ENCODE assay signal across 1 cellular context in the genomic region with DNA sequence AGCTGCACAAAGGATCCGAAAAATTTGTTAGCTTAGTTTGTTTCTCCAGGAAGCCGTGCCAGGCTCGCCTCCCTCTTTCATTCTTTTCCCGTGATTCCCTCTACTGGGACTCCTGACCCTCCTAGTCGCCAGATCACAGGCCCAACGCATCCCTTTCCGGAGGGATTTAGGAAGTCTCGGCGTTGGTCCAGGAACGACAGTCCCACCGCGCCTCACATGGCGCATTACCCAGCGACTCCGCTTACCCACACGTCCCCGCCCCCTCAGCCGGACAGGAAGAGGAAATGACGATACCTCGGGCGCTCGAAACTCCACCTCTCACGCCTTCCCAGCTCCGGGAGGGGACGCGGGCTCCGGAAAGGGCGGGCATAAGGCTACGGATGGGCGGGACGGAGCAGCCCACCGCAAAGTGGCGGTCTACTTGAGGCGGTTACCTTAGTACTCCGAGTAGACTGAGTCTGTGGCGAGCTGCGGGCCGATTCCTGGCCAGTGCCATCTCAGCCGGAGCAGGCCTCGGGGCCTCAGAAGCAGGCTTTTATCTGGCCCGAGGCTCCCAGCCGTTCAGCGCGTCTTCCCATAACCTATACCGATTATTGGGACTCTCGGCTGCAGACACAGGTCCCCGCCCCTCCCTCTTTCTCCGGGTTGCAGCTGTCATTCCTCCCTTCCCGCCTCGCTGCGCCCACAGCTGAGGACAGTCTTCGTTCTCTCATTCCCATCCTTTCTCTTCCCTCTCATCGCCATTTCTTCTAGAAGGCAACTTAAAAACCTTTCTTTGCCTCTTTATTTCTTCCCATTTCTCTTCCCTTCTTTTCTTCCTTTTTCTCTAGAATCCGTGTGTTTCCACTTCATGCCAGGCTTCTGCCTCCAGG.
A peak's percentile ranks its signal among the peaks of the same experiment; 100 is the strongest.
TF ChIP-seq lines count a peak whose summit lies in the region.

CCDC15 (plus strand) TSS at position 450 of the 872 bp plus-strand sequence. CDS start 531 bp downstream, outside the sequence.

TF ChIP-seq in HepG2, 621 proteins besides CTCF, POLR2A, EP300 and RAD21 (continued from another document and continues in another):
- TF ChIP-seq ZNF740 (CRISPR knock-in tag; IDR thresholded peaks at IDR 0.05) (no peak), ZNF775 (CRISPR knock-in tag; IDR thresholded peaks at IDR 0.05; ENCODE audit: borderline replicate concordance) (no peak), EED (CRISPR knock-in tag; IDR thresholded peaks at IDR 0.05) (no peak), FOXP1 (IDR thresholded peaks at IDR 0.05) (no peak), FOXP1 (CRISPR knock-in tag; IDR thresholded peaks at IDR 0.05) (no peak), ZBTB37 (CRISPR knock-in tag; IDR thresholded peaks at IDR 0.05) (no peak), ZNF33A (CRISPR knock-in tag; IDR thresholded peaks at IDR 0.05; ENCODE audit: borderline replicate concordance) (no peak), SNAI1 (CRISPR knock-in tag; IDR thresholded peaks at IDR 0.05; ENCODE audit: borderline replicate concordance) (0 out of 2 replicates have a peak, but pooled peaks have one; percentile 44), ZNF576 (CRISPR knock-in tag; IDR thresholded peaks at IDR 0.05) (no peak), ZNF260 (CRISPR knock-in tag; IDR thresholded peaks at IDR 0.05; ENCODE audit: borderline replicate concordance, low read depth) (no peak), FOXC1 (CRISPR knock-in tag; IDR thresholded peaks at IDR 0.05; ENCODE audit: borderline replicate concordance) (peak; percentile 52; the same call in 1 of the 2 replicates), ZNF761 (CRISPR knock-in tag; conservative IDR thresholded peaks at IDR 0.05) (peak; percentile 77; the same call in 1 of the 2 replicates), ZNF333 (CRISPR knock-in tag; IDR thresholded peaks at IDR 0.05; ENCODE audit: borderline replicate concordance) (0 out of 2 replicates have a peak, but pooled peaks have one; percentile 31), KAT7 (CRISPR knock-in tag; IDR thresholded peaks at IDR 0.05; ENCODE audit: borderline replicate concordance) (peak; percentile 77), GABPA (IDR thresholded peaks at IDR 0.05; ENCODE audit: low read depth, low read length) (peak; percentile 94), GABPA (CRISPR knock-in tag; IDR thresholded peaks at IDR 0.05; ENCODE audit: low read depth) (peak; percentile 100), MED8 (CRISPR knock-in tag; IDR thresholded peaks at IDR 0.05; ENCODE audit: insufficient replicate concordance) (peak; percentile 58), TSC22D2 (CRISPR knock-in tag; IDR thresholded peaks at IDR 0.05; ENCODE audit: borderline replicate concordance) (0 out of 2 replicates have a peak, but pooled peaks have one; percentile 49), GATAD2A (CRISPR knock-in tag; IDR thresholded peaks at IDR 0.05) (no peak), ZNF780A (CRISPR knock-in tag; IDR thresholded peaks at IDR 0.05) (no peak), RFX1 (IDR thresholded peaks at IDR 0.05) (no peak), ATF1 (CRISPR knock-in tag; IDR thresholded peaks at IDR 0.05) (peak; percentile 88; the same call in 1 of the 2 replicates), AGO2 (optimal IDR thresholded peaks at IDR 0.05; ENCODE audit: low read depth, low read length) (no peak), REL (CRISPR knock-in tag; conservative IDR thresholded peaks at IDR 0.05) (0 out of 2 replicates have a peak, but pooled peaks have one; percentile 30), ZNF720 (CRISPR knock-in tag; IDR thresholded peaks at IDR 0.05) (no peak), CHD4 (IDR thresholded peaks at IDR 0.05; ENCODE audit: borderline replicate concordance, low read length) (no peak), ZNF235 (CRISPR knock-in tag; IDR thresholded peaks at IDR 0.05; ENCODE audit: borderline replicate concordance) (0 out of 2 replicates have a peak, but pooled peaks have one; percentile 38), FIP1L1 (IDR thresholded peaks at IDR 0.05; ENCODE audit: borderline replicate concordance, insufficient read depth, low read depth, low read length) (no peak), HNRNPLL (IDR thresholded peaks at IDR 0.05; ENCODE audit: low read depth, low read length, poor library complexity, severe bottlenecking) (peak; percentile 92), ZSCAN25 (CRISPR knock-in tag; IDR thresholded peaks at IDR 0.05) (peak; percentile 57; the same call in 1 of the 2 replicates), BCL6 (CRISPR knock-in tag; IDR thresholded peaks at IDR 0.05) (no peak), ZNF44 (CRISPR knock-in tag; IDR thresholded peaks at IDR 0.05) (peak; percentile 80; the same call in 1 of the 2 replicates), HNF1A (IDR thresholded peaks at IDR 0.05; ENCODE audit: low read depth) (no peak), HNF1A (CRISPR knock-in tag; IDR thresholded peaks at IDR 0.05; ENCODE audit: borderline replicate concordance) (peak; percentile 36; the same call in 1 of the 2 replicates), IKZF1 (IDR thresholded peaks at IDR 0.05) (no peak), ZNF552 (CRISPR knock-in tag; IDR thresholded peaks at IDR 0.05; ENCODE audit: borderline replicate concordance) (peak; percentile 17; the same call in 1 of the 2 replicates), ZFP62 (CRISPR knock-in tag; IDR thresholded peaks at IDR 0.05) (no peak), ONECUT2 (CRISPR knock-in tag; IDR thresholded peaks at IDR 0.05) (peak; percentile 46; the same call in 1 of the 2 replicates), ZFP36 (IDR thresholded peaks at IDR 0.05; ENCODE audit: borderline replicate concordance, low read depth, low read length, partially characterized antibody) (no peak), ZNF709 (CRISPR knock-in tag; IDR thresholded peaks at IDR 0.05) (no peak; the same call in 1 of the 2 replicates), ZNF567 (CRISPR knock-in tag; IDR thresholded peaks at IDR 0.05; ENCODE audit: borderline replicate concordance) (no peak), CEBPB (IDR thresholded peaks at IDR 0.05; ENCODE audit: borderline replicate concordance, low read depth, low read length) (no peak), ZNF138 (CRISPR knock-in tag; IDR thresholded peaks at IDR 0.05; ENCODE audit: low read depth) (no peak), ZNF460 (CRISPR knock-in tag; IDR thresholded peaks at IDR 0.05; ENCODE audit: borderline replicate concordance) (no peak), ZKSCAN8 (CRISPR knock-in tag; IDR thresholded peaks at IDR 0.05; ENCODE audit: borderline replicate concordance) (peak; percentile 24; the same call in 1 of the 2 replicates), POGZ (CRISPR knock-in tag; IDR thresholded peaks at IDR 0.05) (peak; percentile 82), FOXK2 (IDR thresholded peaks at IDR 0.05) (no peak), ZNF841 (CRISPR knock-in tag; IDR thresholded peaks at IDR 0.05; ENCODE audit: borderline replicate concordance) (0 out of 2 replicates have a peak, but pooled peaks have one; percentile 13), MZF1 (CRISPR knock-in tag; IDR thresholded peaks at IDR 0.05; ENCODE audit: borderline replicate concordance) (no peak), RARA (CRISPR knock-in tag; IDR thresholded peaks at IDR 0.05) (peak; percentile 5; the same call in 1 of the 2 replicates), ZNF607 (CRISPR knock-in tag; IDR thresholded peaks at IDR 0.05; ENCODE audit: borderline replicate concordance) (0 out of 2 replicates have a peak, but pooled peaks have one; percentile 20), TBP (CRISPR knock-in tag; IDR thresholded peaks at IDR 0.05) (no peak), PHF8 (CRISPR knock-in tag; IDR thresholded peaks at IDR 0.05) (peak; percentile 75), ZNF83 (CRISPR knock-in tag; IDR thresholded peaks at IDR 0.05; ENCODE audit: borderline replicate concordance) (peak; percentile 71; the same call in 1 of the 2 replicates)
- TF ChIP-seq, protein P1, sequence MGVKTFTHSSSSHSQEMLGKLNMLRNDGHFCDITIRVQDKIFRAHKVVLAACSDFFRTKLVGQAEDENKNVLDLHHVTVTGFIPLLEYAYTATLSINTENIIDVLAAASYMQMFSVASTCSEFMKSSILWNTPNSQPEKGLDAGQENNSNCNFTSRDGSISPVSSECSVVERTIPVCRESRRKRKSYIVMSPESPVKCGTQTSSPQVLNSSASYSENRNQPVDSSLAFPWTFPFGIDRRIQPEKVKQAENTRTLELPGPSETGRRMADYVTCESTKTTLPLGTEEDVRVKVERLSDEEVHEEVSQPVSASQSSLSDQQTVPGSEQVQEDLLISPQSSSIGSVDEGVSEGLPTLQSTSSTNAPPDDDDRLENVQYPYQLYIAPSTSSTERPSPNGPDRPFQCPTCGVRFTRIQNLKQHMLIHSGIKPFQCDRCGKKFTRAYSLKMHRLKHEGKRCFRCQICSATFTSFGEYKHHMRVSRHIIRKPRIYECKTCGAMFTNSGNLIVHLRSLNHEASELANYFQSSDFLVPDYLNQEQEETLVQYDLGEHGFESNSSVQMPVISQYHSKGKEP (CRISPR knock-in tag; IDR thresholded peaks at IDR 0.05): no peak
- TF ChIP-seq, protein P2, sequence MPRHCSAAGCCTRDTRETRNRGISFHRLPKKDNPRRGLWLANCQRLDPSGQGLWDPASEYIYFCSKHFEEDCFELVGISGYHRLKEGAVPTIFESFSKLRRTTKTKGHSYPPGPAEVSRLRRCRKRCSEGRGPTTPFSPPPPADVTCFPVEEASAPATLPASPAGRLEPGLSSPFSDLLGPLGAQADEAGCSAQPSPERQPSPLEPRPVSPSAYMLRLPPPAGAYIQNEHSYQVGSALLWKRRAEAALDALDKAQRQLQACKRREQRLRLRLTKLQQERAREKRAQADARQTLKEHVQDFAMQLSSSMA (CRISPR knock-in tag; IDR thresholded peaks at IDR 0.05): peak; percentile 72; the same call in 1 of the 2 replicates
- TF ChIP-seq, protein P3, sequence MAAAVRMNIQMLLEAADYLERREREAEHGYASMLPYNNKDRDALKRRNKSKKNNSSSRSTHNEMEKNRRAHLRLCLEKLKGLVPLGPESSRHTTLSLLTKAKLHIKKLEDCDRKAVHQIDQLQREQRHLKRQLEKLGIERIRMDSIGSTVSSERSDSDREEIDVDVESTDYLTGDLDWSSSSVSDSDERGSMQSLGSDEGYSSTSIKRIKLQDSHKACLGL (CRISPR knock-in tag; IDR thresholded peaks at IDR 0.05): peak; percentile 45; the same call in 1 of the 2 replicates
- TF ChIP-seq, protein P4, sequence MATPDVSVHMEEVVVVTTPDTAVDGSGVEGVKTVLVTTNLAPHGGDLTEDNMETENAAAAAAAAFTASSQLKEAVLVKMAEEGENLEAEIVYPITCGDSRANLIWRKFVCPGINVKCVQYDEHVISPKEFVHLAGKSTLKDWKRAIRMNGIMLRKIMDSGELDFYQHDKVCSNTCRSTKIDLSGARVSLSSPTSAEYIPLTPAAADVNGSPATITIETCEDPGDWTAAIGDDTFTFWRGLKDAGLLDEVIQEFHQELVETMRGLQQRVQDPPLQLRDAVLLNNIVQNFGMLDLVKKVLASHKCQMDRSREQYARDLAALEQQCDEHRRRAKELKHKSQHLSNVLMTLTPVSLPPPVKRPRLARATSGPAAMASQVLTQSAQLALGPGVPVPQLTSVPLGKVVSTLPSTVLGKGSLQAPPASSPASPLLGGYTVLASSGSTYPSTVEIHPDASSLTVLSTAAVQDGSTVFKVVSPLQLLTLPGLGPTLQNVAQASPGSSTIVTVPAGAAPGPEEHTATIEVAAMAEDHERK (CRISPR knock-in tag; IDR thresholded peaks at IDR 0.05; ENCODE audit: low read depth): peak; percentile 49; the same call in 1 of the 2 replicates
- TF ChIP-seq, protein P5, sequence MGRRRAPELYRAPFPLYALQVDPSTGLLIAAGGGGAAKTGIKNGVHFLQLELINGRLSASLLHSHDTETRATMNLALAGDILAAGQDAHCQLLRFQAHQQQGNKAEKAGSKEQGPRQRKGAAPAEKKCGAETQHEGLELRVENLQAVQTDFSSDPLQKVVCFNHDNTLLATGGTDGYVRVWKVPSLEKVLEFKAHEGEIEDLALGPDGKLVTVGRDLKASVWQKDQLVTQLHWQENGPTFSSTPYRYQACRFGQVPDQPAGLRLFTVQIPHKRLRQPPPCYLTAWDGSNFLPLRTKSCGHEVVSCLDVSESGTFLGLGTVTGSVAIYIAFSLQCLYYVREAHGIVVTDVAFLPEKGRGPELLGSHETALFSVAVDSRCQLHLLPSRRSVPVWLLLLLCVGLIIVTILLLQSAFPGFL (CRISPR knock-in tag; IDR thresholded peaks at IDR 0.05): no peak
